In genomic region chr6:47126647-47127339, GRCh38 we compare ENCODE assay signal across 1 cellular context.
TF ChIP-seq lines count a peak whose summit lies in the region.

No MANE protein-coding gene starts in this region.

TF ChIP-seq in HepG2, 621 proteins besides CTCF, POLR2A, EP300 and RAD21 (continued from another document and continues in another):
- TF ChIP-seq NR2C2 (CRISPR knock-in tag; IDR thresholded peaks at IDR 0.05; ENCODE audit: borderline replicate concordance) = peak; percentile 68
- no peak for TF ChIP-seq TSC22D2 (CRISPR knock-in tag; IDR thresholded peaks at IDR 0.05; ENCODE audit: borderline replicate concordance)
- no peak for TF ChIP-seq ZNF691 (CRISPR knock-in tag; IDR thresholded peaks at IDR 0.05; ENCODE audit: borderline replicate concordance, low read depth)
- no peak; the same call in 1 of the 2 replicates for TF ChIP-seq SATB2 (CRISPR knock-in tag; IDR thresholded peaks at IDR 0.05)
- no peak for TF ChIP-seq ZC3H4 (CRISPR knock-in tag; IDR thresholded peaks at IDR 0.05; ENCODE audit: borderline replicate concordance)
- peak; percentile 66; the same call in 1 of the 2 replicates for TF ChIP-seq ZNF747 (CRISPR knock-in tag; IDR thresholded peaks at IDR 0.05; ENCODE audit: borderline replicate concordance)
- no peak for TF ChIP-seq HNRNPH1 (optimal IDR thresholded peaks at IDR 0.05; ENCODE audit: low read depth, low read length)
- TF ChIP-seq, protein P1, sequence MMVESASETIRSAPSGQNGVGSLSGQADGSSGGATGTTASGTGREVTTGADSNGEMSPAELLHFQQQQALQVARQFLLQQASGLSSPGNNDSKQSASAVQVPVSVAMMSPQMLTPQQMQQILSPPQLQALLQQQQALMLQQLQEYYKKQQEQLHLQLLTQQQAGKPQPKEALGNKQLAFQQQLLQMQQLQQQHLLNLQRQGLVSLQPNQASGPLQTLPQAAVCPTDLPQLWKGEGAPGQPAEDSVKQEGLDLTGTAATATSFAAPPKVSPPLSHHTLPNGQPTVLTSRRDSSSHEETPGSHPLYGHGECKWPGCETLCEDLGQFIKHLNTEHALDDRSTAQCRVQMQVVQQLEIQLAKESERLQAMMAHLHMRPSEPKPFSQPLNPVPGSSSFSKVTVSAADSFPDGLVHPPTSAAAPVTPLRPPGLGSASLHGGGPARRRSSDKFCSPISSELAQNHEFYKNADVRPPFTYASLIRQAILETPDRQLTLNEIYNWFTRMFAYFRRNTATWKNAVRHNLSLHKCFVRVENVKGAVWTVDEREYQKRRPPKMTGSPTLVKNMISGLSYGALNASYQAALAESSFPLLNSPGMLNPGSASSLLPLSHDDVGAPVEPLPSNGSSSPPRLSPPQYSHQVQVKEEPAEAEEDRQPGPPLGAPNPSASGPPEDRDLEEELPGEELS (CRISPR knock-in tag; IDR thresholded peaks at IDR 0.05) = peak; percentile 52; the same call in 1 of the 2 replicates
- 0 out of 2 replicates have a peak, but pooled peaks have one; percentile 63 for TF ChIP-seq ZNF136 (CRISPR knock-in tag; IDR thresholded peaks at IDR 0.05; ENCODE audit: low read depth)
- TF ChIP-seq ZFY (CRISPR knock-in tag; IDR thresholded peaks at IDR 0.05) = peak; percentile 40
- TF ChIP-seq ZNF292 (CRISPR knock-in tag; IDR thresholded peaks at IDR 0.05; ENCODE audit: borderline replicate concordance, low read depth) = peak; percentile 85; the same call in 1 of the 2 replicates
- 0 out of 2 replicates have a peak, but pooled peaks have one; percentile 33 for TF ChIP-seq ZNF34 (CRISPR knock-in tag; IDR thresholded peaks at IDR 0.05; ENCODE audit: borderline replicate concordance)
- TF ChIP-seq CBFB (CRISPR knock-in tag; IDR thresholded peaks at IDR 0.05) = no peak
- TF ChIP-seq NFKBIZ (CRISPR knock-in tag; IDR thresholded peaks at IDR 0.05) = no peak
- TF ChIP-seq TGIF2 (CRISPR knock-in tag; IDR thresholded peaks at IDR 0.05) = no peak
- peak; percentile 38 for TF ChIP-seq ZNF407 (CRISPR knock-in tag; IDR thresholded peaks at IDR 0.05; ENCODE audit: not compliant biosample characterization)
- TF ChIP-seq SYNCRIP (IDR thresholded peaks at IDR 0.05; ENCODE audit: insufficient read depth, low read depth, low read length) = no peak
- peak; percentile 58; the same call in 1 of the 2 replicates for TF ChIP-seq MEIS2 (CRISPR knock-in tag; IDR thresholded peaks at IDR 0.05)
- TF ChIP-seq ZNF652 (CRISPR knock-in tag; IDR thresholded peaks at IDR 0.05; ENCODE audit: borderline replicate concordance, low read depth) = peak; percentile 75; the same call in 1 of the 2 replicates
- TF ChIP-seq CENPX (CRISPR knock-in tag; IDR thresholded peaks at IDR 0.05) = no peak
- no peak for TF ChIP-seq RELA (CRISPR knock-in tag; IDR thresholded peaks at IDR 0.05)
- TF ChIP-seq SOX13 (IDR thresholded peaks at IDR 0.05) = no peak
- peak in 1 of 2 experiments; percentile 38; a peak in 1 of 4 replicates for TF ChIP-seq SOX13 (CRISPR knock-in tag; conservative IDR thresholded peaks at IDR 0.05 in 1 of 2, IDR thresholded peaks at IDR 0.05 in 1 of 2)
- TF ChIP-seq, protein P2, sequence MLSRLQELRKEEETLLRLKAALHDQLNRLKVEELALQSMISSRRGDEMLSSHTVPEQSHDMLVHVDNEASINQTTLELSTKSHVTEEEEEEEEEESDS (CRISPR knock-in tag; IDR thresholded peaks at IDR 0.05; ENCODE audit: borderline replicate concordance) = no peak
- no peak for TF ChIP-seq ZNF20 (CRISPR knock-in tag; IDR thresholded peaks at IDR 0.05)
- TF ChIP-seq RBAK (CRISPR knock-in tag; IDR thresholded peaks at IDR 0.05) = 0 out of 2 replicates have a peak, but pooled peaks have one; percentile 31
- TF ChIP-seq IRX3 (CRISPR knock-in tag; IDR thresholded peaks at IDR 0.05; ENCODE audit: borderline replicate concordance, low read depth) = no peak
- TF ChIP-seq ZNF580 (CRISPR knock-in tag; IDR thresholded peaks at IDR 0.05; ENCODE audit: borderline replicate concordance, low read depth) = peak; percentile 55; the same call in 1 of the 2 replicates
- TF ChIP-seq, protein P3, sequence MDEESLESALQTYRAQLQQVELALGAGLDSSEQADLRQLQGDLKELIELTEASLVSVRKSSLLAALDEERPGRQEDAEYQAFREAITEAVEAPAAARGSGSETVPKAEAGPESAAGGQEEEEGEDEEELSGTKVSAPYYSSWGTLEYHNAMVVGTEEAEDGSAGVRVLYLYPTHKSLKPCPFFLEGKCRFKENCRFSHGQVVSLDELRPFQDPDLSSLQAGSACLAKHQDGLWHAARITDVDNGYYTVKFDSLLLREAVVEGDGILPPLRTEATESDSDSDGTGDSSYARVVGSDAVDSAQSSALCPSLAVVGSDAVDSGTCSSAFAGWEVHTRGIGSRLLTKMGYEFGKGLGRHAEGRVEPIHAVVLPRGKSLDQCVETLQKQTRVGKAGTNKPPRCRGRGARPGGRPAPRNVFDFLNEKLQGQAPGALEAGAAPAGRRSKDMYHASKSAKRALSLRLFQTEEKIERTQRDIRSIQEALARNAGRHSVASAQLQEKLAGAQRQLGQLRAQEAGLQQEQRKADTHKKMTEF (CRISPR knock-in tag; IDR thresholded peaks at IDR 0.05) = peak; percentile 69
- TF ChIP-seq ZNF142 (CRISPR knock-in tag; IDR thresholded peaks at IDR 0.05) = 0 out of 2 replicates have a peak, but pooled peaks have one; percentile 27
- no peak for TF ChIP-seq ZFP36L2 (CRISPR knock-in tag; IDR thresholded peaks at IDR 0.05)
- no peak for TF ChIP-seq ZNF337 (CRISPR knock-in tag; IDR thresholded peaks at IDR 0.05; ENCODE audit: borderline replicate concordance, low read depth)
- peak; percentile 42; the same call in 1 of the 2 replicates for TF ChIP-seq HMG20B (CRISPR knock-in tag; conservative IDR thresholded peaks at IDR 0.05)
- TF ChIP-seq PPARG (CRISPR knock-in tag; conservative IDR thresholded peaks at IDR 0.05) = peak; percentile 86
- peak; percentile 72 for TF ChIP-seq NR2F6 (IDR thresholded peaks at IDR 0.05)
- TF ChIP-seq NR2F6 (CRISPR knock-in tag; IDR thresholded peaks at IDR 0.05) = peak; percentile 82
- no peak for TF ChIP-seq NR1H2 (CRISPR knock-in tag; IDR thresholded peaks at IDR 0.05; ENCODE audit: borderline replicate concordance, low read depth)
- TF ChIP-seq KDM2A (CRISPR knock-in tag; IDR thresholded peaks at IDR 0.05; ENCODE audit: borderline replicate concordance, low read depth) = 0 out of 2 replicates have a peak, but pooled peaks have one; percentile 42
